Comparison of ENCODE assay signal across 10 cellular contexts in the genomic region with DNA sequence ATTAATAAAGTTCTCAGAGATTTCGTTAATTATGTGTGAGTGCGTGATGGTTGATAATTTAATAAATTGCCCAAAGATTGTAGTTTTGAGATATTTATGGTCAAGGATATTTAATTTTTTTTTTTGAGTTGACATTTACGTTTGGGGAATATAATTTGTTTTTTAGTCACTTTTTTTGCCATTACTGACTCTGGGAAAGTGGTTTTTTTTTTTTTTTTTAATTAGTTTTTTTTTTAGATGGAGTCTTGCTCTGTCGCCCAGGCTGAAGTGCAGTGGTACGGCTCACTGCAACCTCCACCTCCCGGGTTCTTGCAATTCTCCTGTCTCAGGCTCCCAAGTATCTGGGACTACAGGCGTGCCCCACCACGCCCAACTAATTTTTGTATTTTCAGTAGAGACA. TPM values are rescaled to one million over a fixed set of nuclear protein-coding genes. Genes with fewer than 3 reads are reported as not detected.
DNase-seq lines count a peak whose midpoint lies in the region; ATAC-seq and TF ChIP-seq lines count a peak whose summit lies in the region.
"Had no signal": no experiment of that assay in that cellular context is flagged by ENCODE, and none has a peak within 500 bp of the region (broad histone marks: within the 10 kb centered on the region; RNA-seq: fewer than 3 reads in every experiment).

No MANE protein-coding gene starts in this region.

- H3K27ac ChIP-seq in OCI-LY3 (ENCODE audit: low read length) = no peak overlapping the region
- H3K27ac ChIP-seq in ectodermal cell (ENCODE audit: insufficient read depth, low read depth, low read length, poor library complexity, severe bottlenecking) = no peak overlapping the region
- no peak overlapping the region for H3K27ac ChIP-seq in neural progenitor cell
- no peak overlapping the region for H3K27ac ChIP-seq in Peyer's patch

- no peak for DNase-seq in neural progenitor cell (ENCODE audit: low spot score)
- no peak for DNase-seq in Peyer's patch
- no peak for DNase-seq in NCI-H748 treated with DMSO at 0.1 percent for 48 hours (lab: John Stamatoyannopoulos, UW)
- DNase-seq in GM13977 (ENCODE audit: low spot score) = no peak
- DNase-seq: activated CD4-positive, alpha-beta T cell treated with anti-CD3 and anti-CD28 coated beads, Interleukin-2, amount 50 U/mL, for 48 hours; NCI-H2081 had no signal

- ATAC-seq in HG03571 (IDR thresholded peaks at IDR 0.05; ENCODE audit: unreplicated experiment) = no peak

- H3K9ac ChIP-seq in OCI-LY3 (ENCODE audit: low read length) (peak overlapping the region; percentile 92; the same call in 1 of the 2 replicates), neural progenitor cell (peak overlapping the region; percentile 82)

- no peaks in the 10 kb centered on the region for H3K27me3 ChIP-seq in OCI-LY3 (ENCODE audit: low read depth, low read length)
- H3K27me3 ChIP-seq in ectodermal cell (ENCODE audit: control insufficient read depth, insufficient read depth, low read length, poor library complexity, severe bottlenecking) = no peaks in the 10 kb centered on the region
- H3K27me3 ChIP-seq in neural progenitor cell = peaks cover 2% of the 10 kb centered on the region
- H3K27me3 ChIP-seq in Peyer's patch = no peaks in the 10 kb centered on the region

- peak overlapping the region; percentile 100 for H3K4me3 Mint-ChIP-seq in neural progenitor cell

- H3K27me3 Mint-ChIP-seq in neural progenitor cell (ENCODE audit: insufficient read depth, low read depth) = peaks cover 4% of the 10 kb centered on the region

- no peaks in the 10 kb centered on the region for H3K9me3 Mint-ChIP-seq in neural progenitor cell

- peaks cover 14% of the 10 kb centered on the region for H3K36me3 ChIP-seq in OCI-LY3 (replicated peaks; ENCODE audit: low read depth, low read length)
- H3K36me3 ChIP-seq in ectodermal cell (ENCODE audit: control insufficient read depth, insufficient read depth, low read length) = peaks cover 20% of the 10 kb centered on the region
- H3K36me3 ChIP-seq in neural progenitor cell = peaks cover 12% of the 10 kb centered on the region
- peaks cover 0 to 35% (median 0%) of the 10 kb centered on the region in 3 donors for H3K36me3 ChIP-seq in Peyer's patch

- no peak overlapping the region for H2AFZ ChIP-seq in OCI-LY3 (ENCODE audit: low read depth, low read length)
- no peak overlapping the region for H2AFZ ChIP-seq in neural progenitor cell (replicated peaks)

- 93 to 94% methylated on average over 8 of the region's 8 CpGs for WGBS in ectodermal cell, 2 experiments

- H3K27ac Mint-ChIP-seq in neural progenitor cell = no peak overlapping the region

- TF ChIP-seq CTCF in OCI-LY3 (IDR thresholded peaks at IDR 0.05; ENCODE audit: low read depth, low read length) = no peak
- TF ChIP-seq CTCF in neural progenitor cell (IDR thresholded peaks at IDR 0.05) = no peak
- no peak for TF ChIP-seq CTCF in Peyer's patch (IDR thresholded peaks at IDR 0.05)
- no peak for TF ChIP-seq CTCF in GM13977 (IDR thresholded peaks at IDR 0.05; ENCODE audit: extremely low read depth, insufficient read depth, missing control alignments)

- H3K36me3 Mint-ChIP-seq in neural progenitor cell = peaks cover 9% of the 10 kb centered on the region

- H3F3A ChIP-seq in neural progenitor cell (ENCODE audit: low read depth) = no peaks in the 10 kb centered on the region

- H3K79me2 ChIP-seq in OCI-LY3 (ENCODE audit: low read length) (peaks cover 34% of the 10 kb centered on the region), neural progenitor cell (ENCODE audit: low read depth) (peaks cover 49% of the 10 kb centered on the region)

- H4K20me1 ChIP-seq in OCI-LY3 (ENCODE audit: insufficient read depth, low read length) = 0 out of 2 replicates have a peak, but pooled peaks cover 7% of the 10 kb centered on the region
- peaks cover 15% of the 10 kb centered on the region for H4K20me1 ChIP-seq in neural progenitor cell (ENCODE audit: low read depth)

- peaks cover 5% of the 10 kb centered on the region for H3K4me1 ChIP-seq in OCI-LY3 (ENCODE audit: low read length)
- H3K4me1 ChIP-seq in ectodermal cell (ENCODE audit: control insufficient read depth, insufficient read depth, low read length) = no peaks in the 10 kb centered on the region
- H3K4me1 ChIP-seq in neural progenitor cell = peaks cover 6% of the 10 kb centered on the region
- peaks cover 4 to 16% (median 8%) of the 10 kb centered on the region in 4 donors for H3K4me1 ChIP-seq in Peyer's patch

- H3K4me2 ChIP-seq in OCI-LY3 (ENCODE audit: low read length) = peak overlapping the region; percentile 93
- H3K4me2 ChIP-seq in neural progenitor cell = peak overlapping the region; percentile 89

- H3K9me3 ChIP-seq in OCI-LY3 (ENCODE audit: insufficient read depth, low read length) (no peaks in the 10 kb centered on the region), ectodermal cell (ENCODE audit: control insufficient read depth, low read length) (no peaks in the 10 kb centered on the region), neural progenitor cell (ENCODE audit: low read depth) (no peaks in the 10 kb centered on the region), Peyer's patch (no peaks in the 10 kb centered on the region)

- H3K4me3 ChIP-seq in GM08714 (ENCODE audit: low read length) (peak overlapping the region; percentile 98), OCI-LY3 (ENCODE audit: low read length) (peak overlapping the region; percentile 100), ectodermal cell (ENCODE audit: insufficient read depth, low read depth, low read length) (peak overlapping the region; percentile 98), neural progenitor cell (peak overlapping the region; percentile 74), Peyer's patch (peak overlapping the region in 1 of 4 donors; percentile 80)

- peaks cover 18% of the 10 kb centered on the region for H3K4me1 Mint-ChIP-seq in neural progenitor cell

- TF ChIP-seq POLR2A in Peyer's patch (IDR thresholded peaks at IDR 0.05) = no peak

- in situ Hi-C loops in GM13977 (cut with MboI; ENCODE audit: low pct_unique_long_range_greater_than_20kb, low sequenced_read_pairs, unreplicated experiment) = no loop called here

RNA-seq across cellular contexts. Expression of gene BDP1, which starts 1.7 kb away (rescaled TPM):
- 18.3 TPM for polyA plus RNA-seq in ectodermal cell (2013, experiment 1 of 4)
- polyA plus RNA-seq in ectodermal cell (2013, experiment 2 of 4) = 17.1 TPM
- 12.1 TPM for polyA plus RNA-seq in ectodermal cell (2013, experiment 3 of 4)
- 16.5 TPM for polyA plus RNA-seq in ectodermal cell (2013, experiment 4 of 4)
- 23.2 and 36.2 TPM in 2 replicates for total RNA-seq in neural progenitor cell (ENCODE audit: low replicate concordance)
- 100 to 1,000 TPM in 1 of 4 donors, 10 to 100 TPM in 3; 25.7 to 164 (median 31.1) TPM for total RNA-seq in Peyer's patch
